ENCODE assay signal across 11 cellular contexts in the genomic region with DNA sequence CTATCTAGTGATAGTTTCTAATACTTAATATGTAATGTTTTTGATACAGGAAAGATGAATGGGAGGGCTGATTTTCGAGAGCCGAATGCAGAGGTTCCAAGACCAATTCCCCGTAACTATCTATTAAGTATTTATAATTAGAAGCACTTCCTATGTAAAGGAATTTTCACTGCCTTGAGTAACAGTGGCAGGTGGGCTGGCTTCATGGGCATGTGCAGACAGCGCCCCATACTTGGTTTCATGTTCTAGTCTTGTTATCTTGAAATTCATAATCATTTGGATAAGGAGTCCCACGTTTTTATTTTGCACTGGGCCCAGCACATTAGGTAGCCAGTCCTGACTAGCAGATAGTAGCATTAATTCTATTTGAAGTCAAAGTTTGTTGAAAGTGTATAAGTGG. TPM values are rescaled to one million over a fixed set of nuclear protein-coding genes. Genes with fewer than 3 reads are reported as not detected.
DNase-seq lines count a peak whose midpoint lies in the region; ATAC-seq and TF ChIP-seq lines count a peak whose summit lies in the region.
"Had no signal": no experiment of that assay in that cellular context is flagged by ENCODE, and none has a peak within 500 bp of the region (broad histone marks: within the 10 kb centered on the region; RNA-seq: fewer than 3 reads in every experiment).

No MANE protein-coding gene starts in this region.

- whole genome bisulfite sequencing in psoas muscle, 3 donors: 36 to 43% (median 36%) methylated on average over 5 of the region's 5 CpGs

- POLR2A ChIA-PET in activated CD4-positive, alpha-beta T cell treated with anti-CD3 and anti-CD28 coated beads, Interleukin-2, amount 10 ng/mL, durations not matched to agents 7 days and 5 days (lab: Charles Lee): no interaction called here

- H3K27ac ChIP-seq in epithelial cell of prostate (peak overlapping the region; percentile 91), psoas muscle (peak overlapping the region; percentile 99)

- H3K9me3 Mint-ChIP-seq in activated CD4-positive, alpha-beta T cell treated with anti-CD3 and anti-CD28 coated beads, Interleukin-2, amount 10 ng/mL, durations not matched to agents 7 days and 5 days: peaks cover 6% of the 10 kb centered on the region

- TF ChIP-seq CTCF in psoas muscle (IDR thresholded peaks at IDR 0.05): no peak

- peak overlapping the region; percentile 66 for H3K27ac Mint-ChIP-seq in activated CD4-positive, alpha-beta T cell treated with anti-CD3 and anti-CD28 coated beads, Interleukin-2, amount 10 ng/mL, durations not matched to agents 7 days and 5 days

- H3K4me3 ChIP-seq in psoas muscle: peak overlapping the region; percentile 99

- CTCF ChIA-PET in activated CD4-positive, alpha-beta T cell treated with anti-CD3 and anti-CD28 coated beads, Interleukin-2, amount 10 ng/mL, durations not matched to agents 7 days and 5 days (lab: Charles Lee): no interaction called here

- H3K27me3 ChIP-seq in psoas muscle (ENCODE audit: insufficient read depth in 3 of 3, low read length in 2 of 3): no peaks in the 10 kb centered on the region

- H3K36me3 ChIP-seq in psoas muscle (ENCODE audit: insufficient read depth in 1 of 2, low read depth in 1 of 2): peaks cover 4 to 48% of the 10 kb centered on the region in 2 donors

- H3K27me3 Mint-ChIP-seq in activated CD4-positive, alpha-beta T cell treated with anti-CD3 and anti-CD28 coated beads, Interleukin-2, amount 10 ng/mL, durations not matched to agents 7 days and 5 days: no peaks in the 10 kb centered on the region

- H3K9me3 ChIP-seq in psoas muscle: no peaks in the 10 kb centered on the region

- peaks cover 28% of the 10 kb centered on the region for H3K36me3 Mint-ChIP-seq in activated CD4-positive, alpha-beta T cell treated with anti-CD3 and anti-CD28 coated beads, Interleukin-2, amount 10 ng/mL, durations not matched to agents 7 days and 5 days (ENCODE audit: low read depth)

- peaks cover 31% of the 10 kb centered on the region for H3K4me1 Mint-ChIP-seq in activated CD4-positive, alpha-beta T cell treated with anti-CD3 and anti-CD28 coated beads, Interleukin-2, amount 10 ng/mL, durations not matched to agents 7 days and 5 days

- peak overlapping the region; percentile 98 for H3K4me3 Mint-ChIP-seq in activated CD4-positive, alpha-beta T cell treated with anti-CD3 and anti-CD28 coated beads, Interleukin-2, amount 10 ng/mL, durations not matched to agents 7 days and 5 days

- no peak for DNase-seq in activated CD4-positive, alpha-beta T cell treated with anti-CD3 and anti-CD28 coated beads, Interleukin-2, amount 10 ng/mL, durations not matched to agents 7 days and 5 days
- DNase-seq in activated CD4-positive, alpha-beta T cell treated with anti-CD3 and anti-CD28 coated beads for 4 hours: no peak
- DNase-seq in RKO (ENCODE audit: low spot score) (peak; percentile 23), epithelial cell of prostate (ENCODE audit: low read depth, low spot score) (no peak), psoas muscle (no peak), GM03348 (ENCODE audit: low spot score) (no peak), cortex of kidney (lab: John Stamatoyannopoulos, UW) (no peak)
- DNase-seq: activated CD4-positive, alpha-beta T cell treated with anti-CD3 and anti-CD28 coated beads for 48 hours; NCI-H187 treated with DMSO at 0.1 percent for 48 hours; substantia nigra had no signal

- intact Hi-C loops in psoas muscle (cut with DNase I): loop anchor here in 1 of 2 donors (10.0 kb wide), 1 partner anchor 198 kb away; no protein-coding TSS in a partner anchor

- peaks cover 11% of the 10 kb centered on the region for H3K4me1 ChIP-seq in psoas muscle

- ATAC-seq in psoas muscle (peak in 1 of 4 donors; percentile 49), GM18520 (IDR thresholded peaks at IDR 0.05; ENCODE audit: unreplicated experiment) (no peak)

RNA-seq across cellular contexts. Expression of a gene that starts 1.7 kb away (rescaled TPM):
- 100 to 1,000 TPM in 1 of 2 experiments, 10 to 100 TPM in 1; 93.6 to 120 TPM for total RNA-seq in activated CD4-positive, alpha-beta T cell treated with anti-CD3 and anti-CD28 coated beads, Interleukin-2, amount 10 ng/mL, durations not matched to agents 7 days and 5 days
- 100 to 1,000 TPM; 118 to 160 (median 136) TPM for total RNA-seq in psoas muscle
- 100 to 1,000 TPM; 106 to 121 (median 107) TPM for polyA plus RNA-seq in psoas muscle

RNA-seq across cellular contexts. Expression of a gene that starts 52.5 kb away (rescaled TPM):
- total RNA-seq in activated CD4-positive, alpha-beta T cell treated with anti-CD3 and anti-CD28 coated beads, Interleukin-2, amount 10 ng/mL, durations not matched to agents 7 days and 5 days: 100 to 1,000 TPM in 1 of 2 experiments, 10 to 100 TPM in 1; 96.8 to 102 TPM
- total RNA-seq in psoas muscle: 10 to 100 TPM; 15.0 to 21.7 (median 20.9) TPM
- polyA plus RNA-seq in psoas muscle: 10 to 100 TPM in 2 of 3 donors, 1 to 10 TPM in 1; 4.8 to 14.5 (median 10.3) TPM

Comparison
In these comparisons a context has a peak if more than half of its experiments do, and no peak if none do; other contexts are left out.
1. RNA of a gene that starts 52.5 kb away (total RNA-seq): 96.8 to 102 TPM in activated CD4-positive, alpha-beta T cell treated with anti-CD3 and anti-CD28 coated beads, Interleukin-2, amount 10 ng/mL, durations not matched to agents 7 days and 5 days; 15.0 to 21.7 TPM in psoas muscle; every median in the first group is over 4 times any median in the second.